Comparison of ENCODE assay signal across 21 cellular contexts in genomic region chr18:36627616-36628015, GRCh38.
"Had no signal": no experiment of that assay in that cellular context is flagged by ENCODE, and none has a peak within 500 bp of the region (broad histone marks: within the 10 kb centered on the region; RNA-seq: fewer than 3 reads in every experiment).

No MANE protein-coding gene starts in this region.

- H3K4me3 ChIP-seq: body of pancreas, hepatocyte, left lung, thyroid gland had no signal

- H3K36me3 Mint-ChIP-seq: activated naive CD8-positive, alpha-beta T cell treated with anti-CD3 and anti-CD28 coated beads for 36 hours; immature natural killer cell; natural killer cell; WTC11 had no signal

- H3K9me3 Mint-ChIP-seq: activated naive CD8-positive, alpha-beta T cell treated with anti-CD3 and anti-CD28 coated beads for 36 hours; immature natural killer cell; WTC11 had no signal

- H3K4me2 ChIP-seq: hepatocyte had no signal

- H2AFZ ChIP-seq: hepatocyte had no signal

- H3K4me3 Mint-ChIP-seq: activated naive CD8-positive, alpha-beta T cell treated with anti-CD3 and anti-CD28 coated beads for 36 hours; immature natural killer cell; natural killer cell; WTC11 had no signal

- H3K79me2 ChIP-seq: hepatocyte had no signal

- H3K27me3 ChIP-seq: body of pancreas, hepatocyte, left lung, thyroid gland had no signal

- H3K27ac Mint-ChIP-seq: activated naive CD8-positive, alpha-beta T cell treated with anti-CD3 and anti-CD28 coated beads for 36 hours; immature natural killer cell; natural killer cell; WTC11 had no signal

- H3K9me3 ChIP-seq: body of pancreas, left lung, thyroid gland had no signal

- H3K4me1 Mint-ChIP-seq: activated naive CD8-positive, alpha-beta T cell treated with anti-CD3 and anti-CD28 coated beads for 36 hours; immature natural killer cell; natural killer cell; WTC11 had no signal

- H3K36me3 ChIP-seq: left lung, thyroid gland had no signal

- H3K27ac ChIP-seq: body of pancreas, left lung, thyroid gland had no signal

- H3K4me1 ChIP-seq: body of pancreas, left lung had no signal

- DNase-seq: activated CD4-positive, alpha-beta T cell treated with anti-CD3 and anti-CD28 coated beads, Interleukin-2, amount 50 U/mL, for 4 hours; activated CD8-positive, alpha-beta memory T cell treated with anti-CD3 and anti-CD28 coated beads, Interleukin-2, amount 50 U/mL, for 48 hours; activated naive CD4-positive, alpha-beta T cell treated with Interleukin-2 at 50 U/mL for 16 hours; activated naive CD8-positive, alpha-beta T cell treated with anti-CD3 and anti-CD28 coated beads for 36 hours; activated T-cell treated with anti-CD3 and anti-CD28 coated beads, Interleukin-2, amount 50 U/mL, for 48 hours; amygdala; body of pancreas; caudate nucleus; dermis blood vessel endothelial cell; effector CD8-positive, alpha-beta T cell; immature natural killer cell; left lung; mammary epithelial cell; midbrain; natural killer cell; stimulated activated CD4-positive, alpha-beta T cell treated with anti-CD3 and anti-CD28 coated beads, Interleukin-4, amount 100 ng/mL, for 24 hours; stimulated activated naive CD8-positive, alpha-beta T cell treated with anti-CD3 and anti-CD28 coated beads, Interleukin-15, Interleukin-2, amounts not matched to agents 100 U/mL and 50 U/mL, for 24 hours; T-helper 9 cell; thyroid gland had no signal
